Comparison of ENCODE assay signal across 8 cellular contexts in the genomic region with DNA sequence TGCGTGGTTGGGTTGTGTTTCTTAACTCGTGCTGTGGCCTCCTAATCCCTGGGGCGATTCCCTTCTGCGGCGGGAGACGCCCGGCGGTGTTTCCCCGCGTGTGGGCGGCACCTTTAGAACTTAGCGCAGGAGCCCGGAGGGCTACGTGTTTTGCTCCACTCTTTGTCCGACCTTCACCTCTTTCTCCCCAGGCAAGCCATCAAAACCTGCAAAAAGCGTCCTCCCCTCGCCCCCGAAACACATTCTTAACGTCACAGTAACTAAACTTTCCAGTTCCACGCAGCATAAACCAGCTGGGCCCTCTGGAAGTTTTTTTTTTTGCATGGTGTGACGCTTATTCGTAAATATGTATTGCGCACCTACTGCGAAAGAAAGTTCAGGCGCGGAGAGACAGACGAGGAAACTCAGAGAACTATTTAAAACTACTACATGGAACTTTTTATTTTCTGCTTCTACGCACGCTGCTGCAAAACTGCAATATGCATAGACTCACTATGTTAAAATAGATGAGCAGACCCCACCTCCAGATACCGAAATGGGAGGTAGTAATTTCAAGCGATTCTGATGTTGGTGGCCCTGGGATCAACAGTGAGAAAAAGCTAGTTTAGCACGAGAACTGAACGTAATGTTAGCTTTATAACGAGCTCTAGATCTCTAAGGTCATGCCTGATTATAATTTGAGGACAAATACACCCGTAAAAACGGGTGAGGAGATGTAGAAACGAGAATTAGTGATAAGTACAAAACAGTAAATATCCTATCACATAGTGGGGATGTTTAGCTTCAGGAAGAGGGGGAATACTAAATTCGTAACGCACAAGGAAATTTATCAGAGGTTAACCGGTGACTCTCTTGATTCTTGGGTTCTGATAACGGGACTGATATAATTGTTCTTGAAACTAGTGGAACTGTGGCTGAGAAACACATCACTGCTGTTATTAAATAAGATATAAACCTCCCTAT. TPM values are rescaled to one million over a fixed set of nuclear protein-coding genes. Genes with fewer than 3 reads are reported as not detected.
A peak's percentile ranks its signal among the peaks of the same experiment; 100 is the strongest.
DNase-seq lines count a peak whose midpoint lies in the region; ATAC-seq and TF ChIP-seq lines count a peak whose summit lies in the region.

No MANE protein-coding gene starts in this region.

- H3K27ac Mint-ChIP-seq in natural killer cell treated with Interleukin-12 subunit alpha and Interleukin-12 subunit beta and Interleukin-15 and Interleukin-18, amount 100 ng/mL, for 72 hours: peak overlapping the region; percentile 93 to 96

- H3K36me3 Mint-ChIP-seq in natural killer cell treated with Interleukin-12 subunit alpha and Interleukin-12 subunit beta and Interleukin-15 and Interleukin-18, amount 100 ng/mL, for 72 hours: peaks cover 4% of the 10 kb centered on the region

- H3K4me3 ChIP-seq in esophagus (ENCODE audit: low read depth in 1 of 2, low read length in 2 of 2) (peak overlapping the region; percentile 90 to 98), tibial nerve (peak overlapping the region; percentile 66 to 95 (median 83))

- no peak for TF ChIP-seq EP300 in Ishikawa (IDR thresholded peaks at IDR 0.05; ENCODE audit: borderline replicate concordance)
- no peak for TF ChIP-seq EP300 in tibial nerve (IDR thresholded peaks at IDR 0.05)

- ATAC-seq in GM21576 (IDR thresholded peaks at IDR 0.05; ENCODE audit: unreplicated experiment): peak; percentile 34
- ATAC-seq in natural killer cell treated with Interleukin-12 subunit alpha and Interleukin-12 subunit beta and Interleukin-15 and Interleukin-18, amount 100 ng/mL, for 72 hours: no peak
- no peak for ATAC-seq in activated CD4-positive, CD25-positive, alpha-beta regulatory T cell treated with anti-CD3 and anti-CD28 coated beads, Interleukin-2, amount 50 U/mL, for 24 hours

- DNase-seq in GF-D8 (lab: John Stamatoyannopoulos, UW) (peak; percentile 23), tibial nerve (ENCODE audit: low spot score in 2 of 2) (peak in 1 of 2 donors; percentile 7)
- peak; percentile 62 to 68 for DNase-seq in activated CD4-positive, alpha-beta T cell treated with anti-CD3 and anti-CD28 coated beads, Interleukin-2, amount 50 U/mL, for 4 hours
- DNase-seq in natural killer cell treated with Interleukin-12 subunit alpha and Interleukin-12 subunit beta and Interleukin-15 and Interleukin-18, amount 100 ng/mL, for 72 hours (ENCODE audit: low spot score): no peak

- WGBS in esophagus, 2 donors: 1 to 2% methylated on average over 41 of the region's 41 CpGs
- WGBS in tibial nerve, 2 donors: 2 to 3% methylated on average over 41 of the region's 41 CpGs

- H3K4me1 Mint-ChIP-seq in natural killer cell treated with Interleukin-12 subunit alpha and Interleukin-12 subunit beta and Interleukin-15 and Interleukin-18, amount 100 ng/mL, for 72 hours (ENCODE audit: low read depth in 2 of 2): peaks cover 31 to 36% of the 10 kb centered on the region in 2 donors

- peak overlapping the region; percentile 95 for H3K4me3 Mint-ChIP-seq in natural killer cell treated with Interleukin-12 subunit alpha and Interleukin-12 subunit beta and Interleukin-15 and Interleukin-18, amount 100 ng/mL, for 72 hours

- no peaks in the 10 kb centered on the region for H3K9me3 Mint-ChIP-seq in natural killer cell treated with Interleukin-12 subunit alpha and Interleukin-12 subunit beta and Interleukin-15 and Interleukin-18, amount 100 ng/mL, for 72 hours

- TF ChIP-seq RAD21 in Ishikawa (IDR thresholded peaks at IDR 0.05; ENCODE audit: low read depth): no peak

- H3K27ac ChIP-seq in esophagus (ENCODE audit: low read depth in 2 of 2, low read length in 1 of 2) (peak overlapping the region; percentile 94 to 95), tibial nerve (peak overlapping the region; percentile 63 to 92 (median 90))

- H3K9me3 ChIP-seq in esophagus (ENCODE audit: control insufficient read depth in 2 of 2, insufficient read depth in 1 of 2, low read depth in 1 of 2, low read length in 1 of 2) (no peaks in the 10 kb centered on the region), tibial nerve (no peaks in the 10 kb centered on the region)

- H3K4me1 ChIP-seq in esophagus (ENCODE audit: control insufficient read depth in 2 of 2, insufficient read depth in 2 of 2, low read length in 1 of 2): peaks cover 0 to 3% of the 10 kb centered on the region in 2 donors
- H3K4me1 ChIP-seq in tibial nerve: peaks cover 0 to 37% (median 13%) of the 10 kb centered on the region in 4 donors

- H3K36me3 ChIP-seq in esophagus (ENCODE audit: control insufficient read depth in 2 of 2, insufficient read depth in 2 of 2, low read length in 1 of 2) (no peaks in the 10 kb centered on the region), tibial nerve (no peaks in the 10 kb centered on the region)

- no peak for TF ChIP-seq POLR2A in tibial nerve (IDR thresholded peaks at IDR 0.05)

- no peaks in the 10 kb centered on the region for H3K27me3 ChIP-seq in esophagus (ENCODE audit: control insufficient read depth in 1 of 2, insufficient read depth in 2 of 2, low read length in 2 of 2)
- H3K27me3 ChIP-seq in tibial nerve: no peaks in the 10 kb centered on the region

- peaks cover 6 to 10% of the 10 kb centered on the region in 2 donors for H3K27me3 Mint-ChIP-seq in natural killer cell treated with Interleukin-12 subunit alpha and Interleukin-12 subunit beta and Interleukin-15 and Interleukin-18, amount 100 ng/mL, for 72 hours

- no peak for TF ChIP-seq CTCF in tibial nerve (IDR thresholded peaks at IDR 0.05)

TF ChIP-seq in Ishikawa, 13 proteins besides CTCF, POLR2A, EP300 and RAD21:
- TF ChIP-seq EGR1 (IDR thresholded peaks at IDR 0.05) (peak; percentile 22; the same call in 1 of the 2 replicates), ZBTB7A (IDR thresholded peaks at IDR 0.05; ENCODE audit: low read depth) (no peak)
TF ChIP-seq in Ishikawa: peak in this region for 1.

RNA-seq across cellular contexts. Expression of gene MTR, which starts 0.9 kb away (rescaled TPM):
- polyA plus RNA-seq in esophagus: 1 to 10 TPM; 2.4 to 3.6 TPM
- 10 to 100 TPM; 36.3 to 47.1 TPM for total RNA-seq in natural killer cell treated with Interleukin-12 subunit alpha and Interleukin-12 subunit beta and Interleukin-15 and Interleukin-18, amount 100 ng/mL, for 72 hours
- total RNA-seq in tibial nerve: 10 to 100 TPM; 42.3 to 55.3 (median 44.7) TPM
